8 cellular contexts compared by ENCODE assay signal in genomic region chr1:24070821-24071393, GRCh38. TPM values are rescaled to one million over a fixed set of nuclear protein-coding genes. Genes with fewer than 3 reads are reported as not detected.
DNase-seq lines count a peak whose midpoint lies in the region; ATAC-seq, FAIRE-seq and TF ChIP-seq lines count a peak whose summit lies in the region.

No MANE protein-coding gene starts in this region.

- no peaks in the 10 kb centered on the region for H3K36me3 ChIP-seq in K562 (ENCODE audit: control insufficient read depth, insufficient read depth, low read length)
- H3K36me3 ChIP-seq in spleen, result no peaks in the 10 kb centered on the region

- 6% methylated on average over 15 of the region's 15 CpGs for WGBS in K562 (ENCODE audit: insufficient coverage, low coverage, missing lambda C conversion rate)
- WGBS in spleen, 5 donors, result 9 to 29% (median 25%) methylated on average over 13 to 15 of the region's 15 CpGs

- H4K20me1 ChIP-seq in K562 (replicated peaks; ENCODE audit: control insufficient read depth, insufficient read depth, low read length), result 0 out of 2 replicates have a peak, but pooled peaks cover 8% of the 10 kb centered on the region

- no peak overlapping the region for H3K9ac ChIP-seq in K562 (ENCODE audit: insufficient read depth in 1 of 2, low read depth in 2 of 2, low read length in 2 of 2)

- CTCF ChIA-PET in K562 (lab: Yijun Ruan, JAX; ENCODE audit: low intra/inter-chr PET ratio), result interaction anchor here (0.7 to 2.6 kb wide), 6 partner anchors 41 to 322 kb away, joined by 3 to 16 read pairs (median 6); partner anchors contain the start of gene MYOM3

- H3K9me1 ChIP-seq in K562 (ENCODE audit: control insufficient read depth, insufficient read depth, low read length), result no peaks in the 10 kb centered on the region

- H3K4me3 ChIP-seq in K562, result no peak overlapping the region
- peak overlapping the region; percentile 41; the same call in 1 of the 2 replicates for H3K4me3 ChIP-seq in iPS-18c (ENCODE audit: insufficient read depth, low read depth, low read length)
- no peak overlapping the region for H3K4me3 ChIP-seq in spleen

- H3K27ac ChIP-seq in 22Rv1, result no peak overlapping the region
- H3K27ac ChIP-seq in K562 (ENCODE audit: extremely low read depth, low read depth, low read length), result no peak overlapping the region
- H3K27ac ChIP-seq in spleen, result no peak overlapping the region

- TF ChIP-seq EP300 in K562 (IDR thresholded peaks at IDR 0.05; ENCODE audit: low read length), result no peak

- H3K9me3 ChIP-seq in K562 (replicated peaks; ENCODE audit: control insufficient read depth, insufficient read depth, low read depth, low read length) (no peaks in the 10 kb centered on the region), iPS-18c (ENCODE audit: control insufficient read depth, insufficient read depth, low read length) (no peaks in the 10 kb centered on the region), spleen (no peaks in the 10 kb centered on the region)

- no peak overlapping the region for H3K4me2 ChIP-seq in K562 (ENCODE audit: insufficient read depth, low read length)

- DNase-seq in GM18507 (ENCODE audit: extremely low spot score, insufficient read length, low read depth), result peak; percentile 62
- DNase-seq in NCI-H2081 (lab: John Stamatoyannopoulos, UW), result peak; percentile 80 to 82
- DNase-seq in K562 (ENCODE audit: extremely low read depth in 1 of 4, low spot score in 3 of 4), result peak; percentile 86 to 92 (median 90)
- peak; percentile 81 for DNase-seq in spleen

- TF ChIP-seq RAD21 in K562 (CRISPR knock-in tag; conservative IDR thresholded peaks at IDR 0.05 in 1 of 2, IDR thresholded peaks at IDR 0.05 in 1 of 2), result peak; percentile 91 to 94

- no peak for TF ChIP-seq POLR2A in K562 (conservative IDR thresholded peaks at IDR 0.05)
- no peak for TF ChIP-seq POLR2A in spleen (IDR thresholded peaks at IDR 0.05)

- TF ChIP-seq CTCF in 22Rv1 (IDR thresholded peaks at IDR 0.05), result peak; percentile 93
- TF ChIP-seq CTCF in K562 (IDR thresholded peaks at IDR 0.05 in 2 of 3, conservative IDR thresholded peaks at IDR 0.05 in 1 of 3; ENCODE audit: insufficient read depth in 2 of 3, low read depth in 1 of 3, low read length in 3 of 3), result peak; percentile 97 to 98 (median 97)
- peak; percentile 66 to 89 (median 84) for TF ChIP-seq CTCF in spleen (IDR thresholded peaks at IDR 0.05 in 8 of 11, conservative IDR thresholded peaks at IDR 0.05 in 3 of 11)

- in situ Hi-C loops in K562 (cut with MboI), result no loop called here

- H3K27me3 ChIP-seq in K562 (ENCODE audit: control insufficient read depth in 2 of 2, insufficient read depth in 2 of 2, low read length in 2 of 2) (peaks cover 36 to 68% of the 10 kb centered on the region in 2 experiments; a peak in 4 of 5 replicates), spleen (replicated peaks in 1 of 7) (peaks cover 0 to 25% (median 0%) of the 10 kb centered on the region in 7 donors)

- no peaks in the 10 kb centered on the region for H3K79me2 ChIP-seq in K562 (ENCODE audit: control insufficient read depth, insufficient read depth, low read length)

- intact Hi-C loops in K562 (cut with micrococcal nuclease), result loop anchor here (1.0 to 2.0 kb wide), 3 partner anchors 41 to 322 kb away; partner anchors contain the start of gene MYOM3
- intact Hi-C loops in spleen (cut with DNase I; ENCODE audit: low total_unique reads), result no loop called here

- H2AFZ ChIP-seq in K562 (ENCODE audit: low read depth, low read length), result no peak overlapping the region

- BruUV-seq in K562 (replicated peaks; lab: Mats Ljungman, UMichigan), result no TSS peak

- POLR2A ChIA-PET in K562 (lab: Yijun Ruan, JAX), result interaction anchor here (0.7 to 1.0 kb wide), 2 partner anchors 8 to 20 kb away, joined by 3 read pairs; no protein-coding TSS in a partner anchor

- peak; percentile 93 for FAIRE-seq in GM18507 (lab: Jason Lieb, UNC)
- FAIRE-seq in TTC549 (lab: Jason Lieb, UNC), result peak; percentile 67
- FAIRE-seq in K562 (lab: Jason Lieb, UNC), result peak; percentile 98

- ATAC-seq in K562 (peak; percentile 98), GM19023 (IDR thresholded peaks at IDR 0.05; ENCODE audit: unreplicated experiment) (no peak)

- H3K4me1 ChIP-seq in K562 (replicated peaks in 1 of 2; ENCODE audit: control insufficient read depth in 2 of 2, insufficient read depth in 2 of 2, low read length in 2 of 2), result no peaks in the 10 kb centered on the region; a peak in 1 of 5 replicates
- H3K4me1 ChIP-seq in spleen, result peaks cover 0 to 11% (median 7%) of the 10 kb centered on the region in 6 donors

TF ChIP-seq in K562, 482 proteins besides CTCF, POLR2A, EP300 and RAD21 (continues in another document):
- TF ChIP-seq ZC3H4 (CRISPR knock-in tag; IDR thresholded peaks at IDR 0.05; ENCODE audit: borderline replicate concordance) (no peak), CEBPG (CRISPR knock-in tag; IDR thresholded peaks at IDR 0.05) (no peak), CEBPG (tag; conservative IDR thresholded peaks at IDR 0.05 in 1 of 2, IDR thresholded peaks at IDR 0.05 in 1 of 2) (no peak), LCOR (CRISPR knock-in tag; IDR thresholded peaks at IDR 0.05) (0 out of 2 replicates have a peak, but pooled peaks have one; percentile 20), CREB1 (IDR thresholded peaks at IDR 0.05) (0 out of 2 replicates have a peak, but pooled peaks have one; percentile 22), CREB1 (CRISPR knock-in tag; IDR thresholded peaks at IDR 0.05) (peak; percentile 43), NR2F6 (CRISPR knock-in tag; IDR thresholded peaks at IDR 0.05) (no peak), JUND (IDR thresholded peaks at IDR 0.05; ENCODE audit: borderline replicate concordance, low read depth, low read length) (peak; percentile 38; the same call in 1 of the 2 replicates), JUND (tag; IDR thresholded peaks at IDR 0.05; ENCODE audit: borderline replicate concordance, low read depth, low read length) (no peak; the same call in 2 of the 3 replicates), TFAP4 (CRISPR knock-in tag; IDR thresholded peaks at IDR 0.05; ENCODE audit: borderline replicate concordance) (peak; percentile 42; the same call in 1 of the 2 replicates), TEAD1 (CRISPR knock-in tag; IDR thresholded peaks at IDR 0.05) (no peak), HDGF (IDR thresholded peaks at IDR 0.05) (no peak), GATA2 (CRISPR knock-in tag; IDR thresholded peaks at IDR 0.05) (no peak), HDAC2 (IDR thresholded peaks at IDR 0.05) (peak; percentile 31; the same call in 1 of the 2 replicates), ZNF316 (IDR thresholded peaks at IDR 0.05) (no peak), RBM34 (IDR thresholded peaks at IDR 0.05; ENCODE audit: borderline replicate concordance, insufficient read depth, low read length) (no peak), ZNF146 (CRISPR knock-in tag; IDR thresholded peaks at IDR 0.05; ENCODE audit: unreplicated experiment) (no peak), MAX (CRISPR knock-in tag; IDR thresholded peaks at IDR 0.05) (peak; percentile 47), ZNF282 (CRISPR knock-in tag; IDR thresholded peaks at IDR 0.05) (no peak), MYBL2 (IDR thresholded peaks at IDR 0.05; ENCODE audit: low read depth) (no peak), MYBL2 (CRISPR knock-in tag; IDR thresholded peaks at IDR 0.05; ENCODE audit: borderline replicate concordance) (no peak), ZNF277 (CRISPR knock-in tag; IDR thresholded peaks at IDR 0.05; ENCODE audit: borderline replicate concordance) (no peak)

RNA-seq across cellular contexts. Expression of gene MYOM3, which starts 41.0 kb away (rescaled TPM):
- total RNA-seq in K562 (2011; cell fraction: chromatin; rRNA removed; ENCODE audit: low replicate concordance), result 0.09 TPM in 1 of 2 replicates, not detected in the other
- not detected in 2 replicates for total RNA-seq in K562 (2011; cell fraction: nucleolus; rRNA removed)
- total RNA-seq in K562 (2011; cell fraction: nucleoplasm; rRNA removed), result not detected in 2 replicates
- total RNA-seq in K562 (2014; rRNA removed) (not detected in 2 replicates), K562 (2014; rRNA removed; fragmentation: Illumina TruSeq; extraction: Trizol) (not detected in 2 replicates), K562 (2015; rRNA removed; fragmentation: Illumina TruSeq; extraction: Trizol) (not detected in 2 replicates), K562 (2021) (not detected in 2 replicates), spleen (not detected)
- polyA plus RNA-seq in K562 (2011; rRNA removed) (0.01 TPM in 1 of 2 replicates, not detected in the other), K562 (2014; fragmentation: Illumina TruSeq; extraction: Trizol) (not detected in 2 replicates), K562 (2014; fragmentation: Nextera tagmentation; extraction: Ambion mirVana) (not detected), K562 (2014; rRNA removed) (not detected in 2 replicates), spleen (under 1 TPM; 0.02 to 0.06 (median 0.06) TPM)
- polyA plus RNA-seq in K562 (2011; cell fraction: cytosol; rRNA removed), result not detected in 2 replicates
- 0.03 and 0.06 TPM in 2 replicates for polyA plus RNA-seq in K562 (2011; cell fraction: nucleus; rRNA removed)
- polyA plus RNA-seq in K562 (2012), result 0.06 TPM in 1 of 2 replicates, not detected in the other
- 0.11 TPM in 1 of 2 replicates, not detected in the other for polyA minus RNA-seq in K562 (2011; rRNA and poly(A)+ RNA removed)
- polyA minus RNA-seq in K562 (2011; cell fraction: cytosol; rRNA and poly(A)+ RNA removed), result not detected in 2 replicates
- not detected in 2 replicates for polyA minus RNA-seq in K562 (2011; cell fraction: nucleus; rRNA and poly(A)+ RNA removed)
